31 cellular contexts compared by ENCODE assay signal in genomic region chr5:51944500-51945125, GRCh38.
"Had no signal": no experiment of that assay in that cellular context is flagged by ENCODE, and none has a peak within 500 bp of the region (broad histone marks: within the 10 kb centered on the region; RNA-seq: fewer than 3 reads in every experiment).

No MANE protein-coding gene starts in this region.

- H3K27me3 ChIP-seq: adrenal gland, body of pancreas, esophagus muscularis mucosa, foreskin keratinocyte, gastrocnemius medialis had no signal

- DNase-seq: activated CD4-positive, alpha-beta memory T cell treated with anti-CD3 and anti-CD28 coated beads for 36 hours; activated CD4-positive, alpha-beta T cell treated with anti-CD3 and anti-CD28 coated beads for 36 hours; activated CD4-positive, alpha-beta T cell treated with anti-CD3 and anti-CD28 coated beads, Interleukin-2, amount 10 ng/mL, durations not matched to agents 24 days and 14 days; activated CD4-positive, CD25-positive, alpha-beta regulatory T cell; activated CD4-positive, CD25-positive, alpha-beta regulatory T cell treated with anti-CD3 and anti-CD28 coated beads, Interleukin-2, amount 50 U/mL, for 72 hours; activated CD8-positive, alpha-beta memory T cell treated with anti-CD3 and anti-CD28 coated beads, Interleukin-2, amount 10 ng/mL, durations not matched to agents 7 days and 5 days; activated CD8-positive, alpha-beta memory T cell treated with anti-CD3 and anti-CD28 coated beads, Interleukin-2, amount 50 U/mL, for 4 hours; activated CD8-positive, alpha-beta T cell treated with anti-CD3 and anti-CD28 coated beads, Interleukin-2, amount 10 ng/mL, durations not matched to agents 7 days and 5 days; activated effector memory CD4-positive, alpha-beta T cell treated with anti-CD3 and anti-CD28 coated beads, Interleukin-2, amount 50 U/mL, for 16 hours; activated naive CD4-positive, alpha-beta T cell treated with anti-CD3 and anti-CD28 coated beads for 36 hours; activated naive CD8-positive, alpha-beta T cell treated with anti-CD3 and anti-CD28 coated beads for 36 hours; activated naive CD8-positive, alpha-beta T cell treated with anti-CD3 and anti-CD28 coated beads, Interleukin-2, amount 50 U/mL, for 24 hours; activated T-cell treated with anti-CD3 and anti-CD28 coated beads, Interleukin-2, amount 50 U/mL, for 1 hour; activated T-cell treated with anti-CD3 and anti-CD28 coated beads, Interleukin-2, amount 50 U/mL, for 48 hours; adrenal gland; amygdala; aorta; body of pancreas; caudate nucleus; cortex of kidney; dermis blood vessel endothelial cell; effector CD4-positive, alpha-beta T cell; effector memory CD8-positive, alpha-beta T cell; erythroblast; foreskin keratinocyte; gastrocnemius medialis; glutamatergic neuron; heart left ventricle; T-helper 2 cell had no signal

- H3K9me3 ChIP-seq: adrenal gland, gastrocnemius medialis had no signal

- H3K4me1 ChIP-seq: adrenal gland, body of pancreas, esophagus muscularis mucosa, foreskin keratinocyte, gastrocnemius medialis, heart left ventricle had no signal

- ATAC-seq: activated CD4-positive, alpha-beta T cell treated with anti-CD3 and anti-CD28 coated beads for 36 hours; activated CD8-positive, alpha-beta memory T cell treated with anti-CD3 and anti-CD28 coated beads, Interleukin-2, amount 10 ng/mL, durations not matched to agents 7 days and 5 days; activated CD8-positive, alpha-beta T cell treated with anti-CD3 and anti-CD28 coated beads, Interleukin-2, amount 10 ng/mL, durations not matched to agents 7 days and 5 days; activated naive CD8-positive, alpha-beta T cell treated with anti-CD3 and anti-CD28 coated beads, Interleukin-2, amount 50 U/mL, for 24 hours; body of pancreas; effector memory CD8-positive, alpha-beta T cell; foreskin keratinocyte; gastrocnemius medialis; heart left ventricle had no signal

- H3K27ac ChIP-seq: adrenal gland, body of pancreas, esophagus muscularis mucosa, foreskin keratinocyte, gastrocnemius medialis, heart left ventricle had no signal

- H3K36me3 ChIP-seq: adrenal gland, esophagus muscularis mucosa, gastrocnemius medialis, heart left ventricle had no signal

- FAIRE-seq: colon had no signal

- H3K4me3 ChIP-seq: adrenal gland, body of pancreas, esophagus muscularis mucosa, gastrocnemius medialis, heart left ventricle had no signal
